29 cellular contexts compared by ENCODE assay signal in genomic region chr17:18976201-18976600, GRCh38. TPM values are rescaled to one million over a fixed set of nuclear protein-coding genes. Genes with fewer than 3 reads are reported as not detected.
"Had no signal": no experiment of that assay in that cellular context is flagged by ENCODE, and none has a peak within 500 bp of the region (broad histone marks: within the 10 kb centered on the region; RNA-seq: fewer than 3 reads in every experiment).

No MANE protein-coding gene starts in this region.

- H3K27me3 Mint-ChIP-seq: activated CD4-positive, alpha-beta T cell treated with anti-CD3 and anti-CD28 coated beads for 36 hours; activated CD4-positive, alpha-beta T cell treated with anti-CD3 and anti-CD28 coated beads, Interleukin-2, amount 10 ng/mL, durations not matched to agents 7 days and 5 days; activated naive CD8-positive, alpha-beta T cell treated with anti-CD3 and anti-CD28 coated beads for 36 hours; activated T-cell treated with anti-CD3 and anti-CD28 coated beads, Interleukin-2, amount 50 U/mL, for 24 hours; IgD-negative memory B cell had no signal

- H3K9me3 ChIP-seq: SJSA1, SK-N-SH had no signal

- H3K4me1 Mint-ChIP-seq: activated CD4-positive, alpha-beta T cell treated with anti-CD3 and anti-CD28 coated beads, Interleukin-2, amount 10 ng/mL, durations not matched to agents 7 days and 5 days; IgD-negative memory B cell had no signal

- H3K9me3 Mint-ChIP-seq: activated CD4-positive, alpha-beta T cell treated with anti-CD3 and anti-CD28 coated beads, Interleukin-2, amount 10 ng/mL, durations not matched to agents 7 days and 5 days; activated naive CD8-positive, alpha-beta T cell treated with anti-CD3 and anti-CD28 coated beads for 36 hours; activated T-cell treated with anti-CD3 and anti-CD28 coated beads, Interleukin-2, amount 50 U/mL, for 24 hours; activated T-helper 1 cell treated with anti-CD3 and anti-CD28 coated beads, Interleukin-12 subunit alpha, Interleukin-12 subunit beta, Interleukin-2, Interleukin-4 antibody, amounts not matched to agents 30 ng/mL and 10 ng/mL and 1 ng/mL, durations not matched to agents 14 hours and 24 hours and 36 hours; IgD-negative memory B cell; T-helper 1 cell treated with Interleukin-12 subunit alpha and Interleukin-12 subunit beta and Interleukin-4 antibody, amounts not matched to agents 30 μg/mL and 1 μg/mL, for 36 hours; T-helper 2 cell treated with Interferon-gamma antibody and Interleukin-4, amounts not matched to agents 5 μg/mL and 100 μg/mL, for 36 hours had no signal

- H3K27me3 ChIP-seq: brain microvascular endothelial cell, SJSA1 had no signal

- H3K27ac ChIP-seq: brain microvascular endothelial cell, SJSA1 had no signal

- H3K4me3 ChIP-seq: SJSA1 had no signal

- H3K4me3 Mint-ChIP-seq: activated CD4-positive, alpha-beta T cell treated with anti-CD3 and anti-CD28 coated beads for 36 hours; activated CD4-positive, alpha-beta T cell treated with anti-CD3 and anti-CD28 coated beads, Interleukin-2, amount 10 ng/mL, durations not matched to agents 7 days and 5 days; activated CD8-positive, alpha-beta T cell treated with anti-CD3 and anti-CD28 coated beads, Interleukin-2, amount 10 ng/mL, durations not matched to agents 7 days and 5 days; activated naive CD8-positive, alpha-beta T cell treated with anti-CD3 and anti-CD28 coated beads for 36 hours; activated T-cell treated with anti-CD3 and anti-CD28 coated beads, Interleukin-2, amount 50 U/mL, for 24 hours; activated T-helper 1 cell treated with anti-CD3 and anti-CD28 coated beads, Interleukin-12 subunit alpha, Interleukin-12 subunit beta, Interleukin-2, Interleukin-4 antibody, amounts not matched to agents 30 ng/mL and 10 ng/mL and 1 ng/mL, durations not matched to agents 14 hours and 24 hours and 36 hours; IgD-negative memory B cell; T-helper 1 cell treated with Interleukin-12 subunit alpha and Interleukin-12 subunit beta and Interleukin-4 antibody, amounts not matched to agents 30 μg/mL and 1 μg/mL, for 36 hours; T-helper 2 cell treated with Interferon-gamma antibody and Interleukin-4, amounts not matched to agents 5 μg/mL and 100 μg/mL, for 36 hours had no signal

- DNase-seq: activated CD4-positive, alpha-beta T cell treated with anti-CD3 and anti-CD28 coated beads for 36 hours; activated CD4-positive, alpha-beta T cell treated with anti-CD3 and anti-CD28 coated beads, Interleukin-2, amount 10 ng/mL, durations not matched to agents 7 days and 5 days; activated CD4-positive, alpha-beta T cell treated with anti-CD3 and anti-CD28 coated beads, Interleukin-2, amount 50 U/mL, for 48 hours; activated CD8-positive, alpha-beta T cell treated with anti-CD3 and anti-CD28 coated beads, Interleukin-2, amount 10 ng/mL, durations not matched to agents 7 days and 5 days; activated gamma-delta T cell treated with Interleukin-2 at 50 U/mL for 16 hours; activated naive CD4-positive, alpha-beta T cell treated with anti-CD3 and anti-CD28 coated beads, Interleukin-2, amount 50 U/mL, for 16 hours; activated naive CD8-positive, alpha-beta T cell treated with anti-CD3 and anti-CD28 coated beads for 36 hours; activated T-cell treated with anti-CD3 and anti-CD28 coated beads, Interleukin-2, amount 50 U/mL, for 24 hours; amniotic stem cell; aorta; brain microvascular endothelial cell; central memory CD4-positive, alpha-beta T cell; Karpas-422; KBM-7; NCI-H1105; NCI-H1417 treated with DMSO at 0.1 percent for 48 hours; NCI-H2029; NCI-H510A; NCI-H526 treated with DMSO at 0.1 percent for 48 hours; NCI-H774; SHP77 treated with DMSO at 0.1 percent for 48 hours; SK-N-SH had no signal

- ATAC-seq: activated CD4-positive, alpha-beta T cell treated with anti-CD3 and anti-CD28 coated beads for 36 hours; activated CD8-positive, alpha-beta T cell treated with anti-CD3 and anti-CD28 coated beads, Interleukin-2, amount 10 ng/mL, durations not matched to agents 7 days and 5 days; Panc1 had no signal

RNA-seq across cellular contexts. Expression of gene SLC5A10, which starts 24.2 kb away (rescaled TPM):
- total RNA-seq: activated CD4-positive, alpha-beta T cell treated with anti-CD3 and anti-CD28 coated beads for 36 hours; activated CD4-positive, alpha-beta T cell treated with anti-CD3 and anti-CD28 coated beads, Interleukin-2, amount 10 ng/mL, durations not matched to agents 7 days and 5 days; activated CD8-positive, alpha-beta T cell treated with anti-CD3 and anti-CD28 coated beads, Interleukin-2, amount 10 ng/mL, durations not matched to agents 7 days and 5 days; activated naive CD8-positive, alpha-beta T cell treated with anti-CD3 and anti-CD28 coated beads for 36 hours; activated T-helper 1 cell treated with anti-CD3 and anti-CD28 coated beads, Interleukin-12 subunit alpha, Interleukin-12 subunit beta, Interleukin-2, Interleukin-4 antibody, amounts not matched to agents 30 ng/mL and 10 ng/mL and 1 ng/mL, durations not matched to agents 14 hours and 24 hours and 36 hours; aorta; RPMI7951 had no signal
